ENCODE assay signal across 1 cellular context in genomic region chr1:105072446-105072845, GRCh38.
TF ChIP-seq lines count a peak whose summit lies in the region.

No MANE protein-coding gene starts in this region.

TF ChIP-seq in H1, 55 proteins besides CTCF, POLR2A, EP300 and RAD21 (continued from another document):
- TF ChIP-seq RNF2 (IDR thresholded peaks at IDR 0.05; ENCODE audit: borderline replicate concordance, low read depth, low read length, missing control alignments, poor library complexity, severe bottlenecking): no peak
